In the genomic region with DNA sequence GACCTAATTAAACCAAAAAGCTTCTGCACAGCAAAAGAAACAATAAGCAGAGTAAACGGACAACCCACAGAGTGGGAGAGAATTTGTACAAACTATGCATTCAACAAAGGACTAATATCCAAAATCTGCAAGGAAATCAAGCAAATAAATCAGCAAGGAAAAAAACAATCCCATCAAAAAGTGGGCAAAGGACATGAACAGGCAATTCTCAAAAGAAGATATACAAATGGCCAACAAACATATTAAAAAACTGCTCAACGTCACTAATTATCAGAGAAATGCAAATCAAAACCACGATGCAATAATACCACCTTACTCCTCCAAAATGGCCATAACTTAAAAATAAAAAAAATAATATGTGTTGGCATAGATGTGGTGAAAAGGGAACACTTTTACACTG, we compare ENCODE assay signal across 41 cellular contexts. TPM values are rescaled to one million over a fixed set of nuclear protein-coding genes. Genes with fewer than 3 reads are reported as not detected.
"Had no signal": no experiment of that assay in that cellular context is flagged by ENCODE, and none has a peak within 500 bp of the region (broad histone marks: within the 10 kb centered on the region; RNA-seq: fewer than 3 reads in every experiment).

No MANE protein-coding gene starts in this region.

- H3K4me1 ChIP-seq: ascending aorta had no signal

- H3K27me3 ChIP-seq: adrenal gland, ascending aorta, body of pancreas, breast epithelium had no signal

- DNase-seq: activated effector memory CD4-positive, alpha-beta T cell treated with anti-CD3 and anti-CD28 coated beads, Interleukin-2, amount 50 U/mL, for 16 hours; activated effector memory CD4-positive, alpha-beta T cell treated with Interleukin-2 at 50 U/mL for 16 hours; activated gamma-delta T cell; activated gamma-delta T cell treated with Interleukin-2 at 50 U/mL for 16 hours; activated naive CD4-positive, alpha-beta T cell; activated naive CD4-positive, alpha-beta T cell treated with anti-CD3 and anti-CD28 coated beads for 36 hours; activated naive CD4-positive, alpha-beta T cell treated with anti-CD3 and anti-CD28 coated beads, Interleukin-2, amount 10 ng/mL, durations not matched to agents 7 days and 5 days; activated naive CD4-positive, alpha-beta T cell treated with anti-CD3 and anti-CD28 coated beads, Interleukin-2, amount 50 U/mL, for 16 hours; activated naive CD4-positive, alpha-beta T cell treated with Interleukin-2 at 50 U/mL for 16 hours; activated naive CD8-positive, alpha-beta T cell treated with anti-CD3 and anti-CD28 coated beads for 36 hours; activated naive CD8-positive, alpha-beta T cell treated with anti-CD3 and anti-CD28 coated beads, Interleukin-2, amount 10 ng/mL, durations not matched to agents 7 days and 5 days; activated naive CD8-positive, alpha-beta T cell treated with anti-CD3 and anti-CD28 coated beads, Interleukin-2, amount 50 U/mL, for 24 hours; activated T-cell treated with anti-CD3 and anti-CD28 coated beads, Interleukin-2, amount 50 U/mL, for 24 hours; activated T-cell treated with anti-CD3 and anti-CD28 coated beads, Interleukin-2, amount 50 U/mL, for 4 hours; activated T-cell treated with anti-CD3 and anti-CD28 coated beads, Interleukin-2, amount 50 U/mL, for 48 hours; activated T-cell treated with anti-CD3 and anti-CD28 coated beads, Interleukin-2, amount 50 U/mL, for 72 hours; adrenal gland; amniotic stem cell; amygdala; anterior cingulate cortex; aorta; body of pancreas; brain microvascular endothelial cell; caudate nucleus; central memory CD4-positive, alpha-beta T cell; cerebellar nuclear complex had no signal

- H3K27ac Mint-ChIP-seq: activated naive CD4-positive, alpha-beta T cell treated with anti-CD3 and anti-CD28 coated beads for 36 hours; activated naive CD4-positive, alpha-beta T cell treated with anti-CD3 and anti-CD28 coated beads, Interleukin-2, amount 10 ng/mL, durations not matched to agents 7 days and 5 days; activated naive CD4-positive, alpha-beta T cell treated with anti-CD3 and anti-CD28 coated beads, Interleukin-2, amount 50 U/mL, for 24 hours; activated naive CD4-positive, alpha-beta T cell treated with anti-CD3 and anti-CD28 coated beads, Interleukin-2, amount 50 U/mL, for 72 hours; activated naive CD8-positive, alpha-beta T cell; activated naive CD8-positive, alpha-beta T cell treated with anti-CD3 and anti-CD28 coated beads for 36 hours; activated naive CD8-positive, alpha-beta T cell treated with anti-CD3 and anti-CD28 coated beads, Interleukin-2, amount 10 ng/mL, durations not matched to agents 7 days and 5 days; activated naive CD8-positive, alpha-beta T cell treated with anti-CD3 and anti-CD28 coated beads, Interleukin-2, amount 50 U/mL, for 24 hours; activated T-cell treated with anti-CD3 and anti-CD28 coated beads, Interleukin-2, amount 50 U/mL, for 24 hours; activated T-cell treated with anti-CD3 and anti-CD28 coated beads, Interleukin-2, amount 50 U/mL, for 72 hours; activated T-helper 1 cell treated with anti-CD3 and anti-CD28 coated beads, Interleukin-12 subunit alpha, Interleukin-12 subunit beta, Interleukin-2, Interleukin-4 antibody, amounts not matched to agents 30 ng/mL and 10 ng/mL and 1 ng/mL, durations not matched to agents 14 hours and 24 hours and 36 hours; activated T-helper 17 cell treated with anti-CD3 and anti-CD28 coated beads, Interleukin-2, amount 50 U/mL, for 72 hours; activated T-helper 2 cell treated with anti-CD3 and anti-CD28 coated beads, Interferon-gamma antibody, Interleukin-2, Interleukin-4, amounts not matched to agents 10 μg/mL and 5 μg/mL and 100 μg/mL, durations not matched to agents 14 hours and 24 hours and 36 hours; brain had no signal

- H3K4me3 ChIP-seq: adrenal gland, ascending aorta, body of pancreas, breast epithelium, cardiac muscle cell had no signal

- H3K27me3 Mint-ChIP-seq: activated naive CD8-positive, alpha-beta T cell; central memory CD8-positive, alpha-beta T cell had no signal

- H3K9me3 Mint-ChIP-seq: activated T-helper 17 cell treated with anti-CD3 and anti-CD28 coated beads, Interleukin-2, amount 50 U/mL, for 72 hours; central memory CD8-positive, alpha-beta T cell had no signal

- H3K9me3 ChIP-seq: adrenal gland, body of pancreas had no signal

- H3K4me3 Mint-ChIP-seq: activated naive CD4-positive, alpha-beta T cell treated with anti-CD3 and anti-CD28 coated beads for 36 hours; activated naive CD4-positive, alpha-beta T cell treated with anti-CD3 and anti-CD28 coated beads, Interleukin-2, amount 10 ng/mL, durations not matched to agents 7 days and 5 days; activated naive CD4-positive, alpha-beta T cell treated with anti-CD3 and anti-CD28 coated beads, Interleukin-2, amount 50 U/mL, for 24 hours; activated naive CD8-positive, alpha-beta T cell; activated naive CD8-positive, alpha-beta T cell treated with anti-CD3 and anti-CD28 coated beads for 36 hours; activated naive CD8-positive, alpha-beta T cell treated with anti-CD3 and anti-CD28 coated beads, Interleukin-2, amount 10 ng/mL, durations not matched to agents 7 days and 5 days; activated naive CD8-positive, alpha-beta T cell treated with anti-CD3 and anti-CD28 coated beads, Interleukin-2, amount 50 U/mL, for 24 hours; activated T-cell treated with anti-CD3 and anti-CD28 coated beads, Interleukin-2, amount 50 U/mL, for 24 hours; activated T-cell treated with anti-CD3 and anti-CD28 coated beads, Interleukin-2, amount 50 U/mL, for 4 hours; activated T-cell treated with anti-CD3 and anti-CD28 coated beads, Interleukin-2, amount 50 U/mL, for 72 hours; activated T-helper 1 cell treated with anti-CD3 and anti-CD28 coated beads, Interleukin-12 subunit alpha, Interleukin-12 subunit beta, Interleukin-2, Interleukin-4 antibody, amounts not matched to agents 30 ng/mL and 10 ng/mL and 1 ng/mL, durations not matched to agents 14 hours and 24 hours and 36 hours; activated T-helper 17 cell treated with anti-CD3 and anti-CD28 coated beads, Interleukin-2, amount 50 U/mL, for 72 hours; brain; central memory CD8-positive, alpha-beta T cell had no signal

- ATAC-seq: activated naive CD4-positive, alpha-beta T cell treated with anti-CD3 and anti-CD28 coated beads, Interleukin-2, amount 50 U/mL, for 72 hours; activated naive CD8-positive, alpha-beta T cell treated with anti-CD3 and anti-CD28 coated beads, Interleukin-2, amount 50 U/mL, for 24 hours; activated T-cell treated with anti-CD3 and anti-CD28 coated beads, Interleukin-2, amount 50 U/mL, for 4 hours; activated T-cell treated with anti-CD3 and anti-CD28 coated beads, Interleukin-2, amount 50 U/mL, for 72 hours; activated T-helper 17 cell treated with anti-CD3 and anti-CD28 coated beads, Interleukin-2, amount 50 U/mL, for 72 hours; body of pancreas had no signal

- H3K36me3 Mint-ChIP-seq: activated naive CD4-positive, alpha-beta T cell treated with anti-CD3 and anti-CD28 coated beads, Interleukin-2, amount 10 ng/mL, durations not matched to agents 7 days and 5 days; activated naive CD8-positive, alpha-beta T cell treated with anti-CD3 and anti-CD28 coated beads for 36 hours; brain had no signal

- H3K27ac ChIP-seq: adrenal gland, ascending aorta, body of pancreas, brain microvascular endothelial cell, breast epithelium, cardiac muscle cell had no signal

- FAIRE-seq: astrocyte, bronchial epithelial cell had no signal

- H3K4me1 Mint-ChIP-seq: activated naive CD4-positive, alpha-beta T cell treated with anti-CD3 and anti-CD28 coated beads, Interleukin-2, amount 10 ng/mL, durations not matched to agents 7 days and 5 days; activated naive CD4-positive, alpha-beta T cell treated with anti-CD3 and anti-CD28 coated beads, Interleukin-2, amount 50 U/mL, for 24 hours; activated naive CD8-positive, alpha-beta T cell treated with anti-CD3 and anti-CD28 coated beads, Interleukin-2, amount 10 ng/mL, durations not matched to agents 7 days and 5 days; activated T-helper 17 cell treated with anti-CD3 and anti-CD28 coated beads, Interleukin-2, amount 50 U/mL, for 72 hours; central memory CD8-positive, alpha-beta T cell had no signal

- H3K36me3 ChIP-seq: adrenal gland, ascending aorta, brain microvascular endothelial cell, breast epithelium, cardiac muscle cell had no signal

RNA-seq across cellular contexts. Expression of a gene that starts 5.2 kb away (rescaled TPM):
- total RNA-seq: activated naive CD4-positive, alpha-beta T cell treated with anti-CD3 and anti-CD28 coated beads for 36 hours; activated naive CD4-positive, alpha-beta T cell treated with anti-CD3 and anti-CD28 coated beads, Interleukin-2, amount 50 U/mL, for 72 hours; activated T-helper 1 cell treated with anti-CD3 and anti-CD28 coated beads, Interleukin-12 subunit alpha, Interleukin-12 subunit beta, Interleukin-2, Interleukin-4 antibody, amounts not matched to agents 30 ng/mL and 10 ng/mL and 1 ng/mL, durations not matched to agents 14 hours and 24 hours and 36 hours; bronchial epithelial cell had no signal
- polyA plus RNA-seq: cardiac muscle cell had no signal

RNA-seq across cellular contexts. Expression of a gene that starts 20.1 kb away (rescaled TPM):
- total RNA-seq: activated naive CD4-positive, alpha-beta T cell treated with anti-CD3 and anti-CD28 coated beads for 36 hours; activated naive CD4-positive, alpha-beta T cell treated with anti-CD3 and anti-CD28 coated beads, Interleukin-2, amount 50 U/mL, for 72 hours; activated naive CD8-positive, alpha-beta T cell treated with anti-CD3 and anti-CD28 coated beads for 36 hours; activated naive CD8-positive, alpha-beta T cell treated with anti-CD3 and anti-CD28 coated beads, Interleukin-2, amount 10 ng/mL, durations not matched to agents 7 days and 5 days; activated T-cell treated with anti-CD3 and anti-CD28 coated beads, Interleukin-2, amount 50 U/mL, for 4 hours; activated T-helper 1 cell treated with anti-CD3 and anti-CD28 coated beads, Interleukin-12 subunit alpha, Interleukin-12 subunit beta, Interleukin-2, Interleukin-4 antibody, amounts not matched to agents 30 ng/mL and 10 ng/mL and 1 ng/mL, durations not matched to agents 14 hours and 24 hours and 36 hours; activated T-helper 17 cell treated with anti-CD3 and anti-CD28 coated beads, Interleukin-2, amount 50 U/mL, for 72 hours; ascending aorta; astrocyte; bronchial epithelial cell; cardiac muscle cell; cerebellum; chondrocyte had no signal
- polyA plus RNA-seq: aorta, cardiac muscle cell had no signal

RNA-seq across cellular contexts. Expression of a gene that starts 50.8 kb away (rescaled TPM):
- total RNA-seq: cardiac muscle cell had no signal
- polyA plus RNA-seq: cardiac muscle cell had no signal
